In genomic region chr2:20422679-20423271, GRCh38 we compare ENCODE assay signal across 9 cellular contexts. TPM values are rescaled to one million over a fixed set of nuclear protein-coding genes. Genes with fewer than 3 reads are reported as not detected.
DNase-seq lines count a peak whose midpoint lies in the region; ATAC-seq and TF ChIP-seq lines count a peak whose summit lies in the region.
"Had no signal": no experiment of that assay in that cellular context is flagged by ENCODE, and none has a peak within 500 bp of the region (broad histone marks: within the 10 kb centered on the region; RNA-seq: fewer than 3 reads in every experiment).

No MANE protein-coding gene starts in this region.

- peaks cover 28% of the 10 kb centered on the region for H3K4me1 Mint-ChIP-seq in stimulated activated memory B cell treated with anti-CD40 and anti-IgM and Interleukin-4, amounts not matched to agents 10 μg/mL and 1 μg/mL and 100 μg/mL, for 72 hours

- no peaks in the 10 kb centered on the region for H3K36me3 ChIP-seq in cardiac muscle cell

- no peaks in the 10 kb centered on the region for H3K36me3 Mint-ChIP-seq in stimulated activated memory B cell treated with anti-CD40 and anti-IgM and Interleukin-4, amounts not matched to agents 10 μg/mL and 1 μg/mL and 100 μg/mL, for 72 hours
- H3K36me3 Mint-ChIP-seq: CD4-positive, CD25-positive, alpha-beta regulatory T cell had no signal

- no peaks in the 10 kb centered on the region for H3K9me3 ChIP-seq in cardiac muscle cell (ENCODE audit: low read depth)

- DNase-seq in NCI-H2196 (lab: John Stamatoyannopoulos, UW; ENCODE audit: unreplicated experiment) (peak; percentile 18), NCI-H2196 treated with DMSO at 0.1 percent for 48 hours (lab: John Stamatoyannopoulos, UW; ENCODE audit: unreplicated experiment) (no peak), SK-MEL-5 (ENCODE audit: low read depth, low spot score) (peak; percentile 58), cardiac muscle cell (ENCODE audit: low read depth in 1 of 2, low spot score in 1 of 2) (peak in 1 of 2 donors; percentile 57), islet precursor cell (no peak), DMS153 (lab: John Stamatoyannopoulos, UW) (no peak)

- no peaks in the 10 kb centered on the region for H3K4me1 ChIP-seq in cardiac muscle cell (ENCODE audit: low read depth)

- peak; percentile 28 for TF ChIP-seq CTCF in cardiac muscle cell (IDR thresholded peaks at IDR 0.05; ENCODE audit: low read depth, low read length)

- no peak for ATAC-seq in stimulated activated memory B cell treated with anti-CD40 and anti-IgM and Interleukin-4, amounts not matched to agents 10 μg/mL and 1 μg/mL and 100 μg/mL, for 72 hours
- no peak for ATAC-seq in GM21723 (IDR thresholded peaks at IDR 0.05; ENCODE audit: unreplicated experiment)

- H3K4me3 Mint-ChIP-seq in stimulated activated memory B cell treated with anti-CD40 and anti-IgM and Interleukin-4, amounts not matched to agents 10 μg/mL and 1 μg/mL and 100 μg/mL, for 72 hours, result no peak overlapping the region
- H3K4me3 Mint-ChIP-seq: CD4-positive, CD25-positive, alpha-beta regulatory T cell had no signal

- H3K27ac ChIP-seq in cardiac muscle cell, result no peak overlapping the region

- in situ Hi-C loops in SK-MEL-5 (cut with HindIII; ENCODE audit: low pct_unique_long_range_greater_than_20kb, low sequenced_read_pairs), result no loop called here

- no peaks in the 10 kb centered on the region for H3K27me3 Mint-ChIP-seq in stimulated activated memory B cell treated with anti-CD40 and anti-IgM and Interleukin-4, amounts not matched to agents 10 μg/mL and 1 μg/mL and 100 μg/mL, for 72 hours
- H3K27me3 Mint-ChIP-seq: CD4-positive, CD25-positive, alpha-beta regulatory T cell had no signal

- H3K27ac Mint-ChIP-seq in stimulated activated memory B cell treated with anti-CD40 and anti-IgM and Interleukin-4, amounts not matched to agents 10 μg/mL and 1 μg/mL and 100 μg/mL, for 72 hours, result peak overlapping the region; percentile 87

- H3K4me3 ChIP-seq in cardiac muscle cell, result no peak overlapping the region

- no peaks in the 10 kb centered on the region for H3K27me3 ChIP-seq in cardiac muscle cell

- no peaks in the 10 kb centered on the region for H3K9me3 Mint-ChIP-seq in stimulated activated memory B cell treated with anti-CD40 and anti-IgM and Interleukin-4, amounts not matched to agents 10 μg/mL and 1 μg/mL and 100 μg/mL, for 72 hours
- H3K9me3 Mint-ChIP-seq: CD4-positive, CD25-positive, alpha-beta regulatory T cell had no signal

RNA-seq across cellular contexts. Expression of gene RHOB, which starts 24.1 kb away (rescaled TPM):
- total RNA-seq in SK-MEL-5 (2014; rRNA removed; shearing (Covaris generic)), result 74.0 and 79.5 TPM in 2 replicates
- polyA plus RNA-seq in SK-MEL-5 (2015; cell fraction: cytosol; rRNA removed), result 100 and 110 TPM in 2 replicates
- polyA plus RNA-seq in SK-MEL-5 (2015; cell fraction: nucleus; rRNA removed), result 62.4 and 93.0 TPM in 2 replicates
- 82.7 and 92.1 TPM in 2 replicates for total RNA-seq in cardiac muscle cell
- 15.2 and 15.4 TPM in 2 replicates for polyA plus RNA-seq in cardiac muscle cell

Comparison
In these comparisons a context has a peak if more than half of its experiments do, and no peak if none do; other contexts are left out.
1. DNase-seq: peak in NCI-H2196 (single experiment) and SK-MEL-5 (single experiment); none in NCI-H2196 treated with DMSO at 0.1 percent for 48 hours (single experiment), islet precursor cell (single experiment) and DMS153 (single experiment).